In genomic region chr3:43423142-43423541, GRCh38 we compare ENCODE assay signal across 16 cellular contexts.
DNase-seq lines count a peak whose midpoint lies in the region; ATAC-seq and TF ChIP-seq lines count a peak whose summit lies in the region.
"Had no signal": no experiment of that assay in that cellular context is flagged by ENCODE, and none has a peak within 500 bp of the region (broad histone marks: within the 10 kb centered on the region; RNA-seq: fewer than 3 reads in every experiment).

No MANE protein-coding gene starts in this region.

- no peak overlapping the region for H3K27ac Mint-ChIP-seq in activated naive CD8-positive, alpha-beta T cell treated with anti-CD3 and anti-CD28 coated beads for 36 hours
- H3K27ac Mint-ChIP-seq: activated B cell treated with CpG ODN at 0.5 μM for 24 hours; natural killer cell treated with Interleukin-12 subunit alpha and Interleukin-12 subunit beta and Interleukin-15 and Interleukin-18, amount 100 ng/mL, for 72 hours had no signal

- no peak overlapping the region for H2AFZ ChIP-seq in fibroblast of lung (ENCODE audit: low read length)

- H3K36me3 Mint-ChIP-seq in activated naive CD8-positive, alpha-beta T cell treated with anti-CD3 and anti-CD28 coated beads for 36 hours = peaks cover 10% of the 10 kb centered on the region
- H3K36me3 Mint-ChIP-seq: natural killer cell treated with Interleukin-12 subunit alpha and Interleukin-12 subunit beta and Interleukin-15 and Interleukin-18, amount 100 ng/mL, for 72 hours had no signal

- no peak overlapping the region for H3K9ac ChIP-seq in fibroblast of lung (ENCODE audit: insufficient read depth, low read length)

- H3K4me1 Mint-ChIP-seq in activated naive CD8-positive, alpha-beta T cell treated with anti-CD3 and anti-CD28 coated beads for 36 hours = no peaks in the 10 kb centered on the region
- H3K4me1 Mint-ChIP-seq: activated B cell treated with CpG ODN at 0.5 μM for 24 hours; CD4-positive, CD25-positive, alpha-beta regulatory T cell had no signal

- no peak for ATAC-seq in HG03439 (IDR thresholded peaks at IDR 0.05; ENCODE audit: unreplicated experiment)
- ATAC-seq: natural killer cell treated with Interleukin-12 subunit alpha and Interleukin-12 subunit beta and Interleukin-15 and Interleukin-18, amount 100 ng/mL, for 72 hours had no signal

- no peak for TF ChIP-seq CTCF in fibroblast of lung (conservative IDR thresholded peaks at IDR 0.05 in 1 of 2, IDR thresholded peaks at IDR 0.05 in 1 of 2; ENCODE audit: low read depth in 1 of 2, low read length in 2 of 2)

- H3K9me3 Mint-ChIP-seq in activated naive CD8-positive, alpha-beta T cell treated with anti-CD3 and anti-CD28 coated beads for 36 hours = peaks cover 7% of the 10 kb centered on the region
- H3K9me3 Mint-ChIP-seq: activated B cell treated with CpG ODN at 0.5 μM for 24 hours; natural killer cell treated with Interleukin-12 subunit alpha and Interleukin-12 subunit beta and Interleukin-15 and Interleukin-18, amount 100 ng/mL, for 72 hours had no signal

- H3K27ac ChIP-seq in fibroblast of lung (ENCODE audit: insufficient read depth, low read length) = no peak overlapping the region
- H3K27ac ChIP-seq: cardiac muscle cell, spleen had no signal

- H3K79me2 ChIP-seq in fibroblast of lung (ENCODE audit: control insufficient read depth, insufficient read depth, low read length) = no peaks in the 10 kb centered on the region

- no peaks in the 10 kb centered on the region for H3K27me3 ChIP-seq in fibroblast of lung (ENCODE audit: control insufficient read depth, insufficient read depth, low read length)
- H3K27me3 ChIP-seq: cardiac muscle cell, spleen had no signal

- H3K4me3 ChIP-seq in fibroblast of lung (replicated peaks in 1 of 4; ENCODE audit: control extremely low read depth in 1 of 4, insufficient read depth in 1 of 4, low read depth in 3 of 4, low read length in 4 of 4) = no peak overlapping the region
- H3K4me3 ChIP-seq: cardiac muscle cell, spleen had no signal

- no peaks in the 10 kb centered on the region for H3K9me3 ChIP-seq in fibroblast of lung (ENCODE audit: control insufficient read depth, insufficient read depth, low read depth, low read length)

- no peak overlapping the region for H3K4me2 ChIP-seq in fibroblast of lung (ENCODE audit: extremely low read depth, insufficient read depth, low read length)

- DNase-seq in EH (ENCODE audit: low read depth) (peak; percentile 12), NCI-H774 (lab: John Stamatoyannopoulos, UW) (peak; percentile 3), fibroblast of lung (ENCODE audit: low read depth in 2 of 2) (peak; percentile 76 to 81), renal cortical epithelial cell (ENCODE audit: low read depth) (peak; percentile 66), HUDEP-2 (lab: John Stamatoyannopoulos, UW; ENCODE audit: unreplicated experiment in 76 of 76) (no peak), NCI-H2196 treated with DMSO at 0.1 percent for 48 hours (lab: John Stamatoyannopoulos, UW; ENCODE audit: unreplicated experiment) (no peak)
- no peak for DNase-seq in activated naive CD8-positive, alpha-beta T cell treated with anti-CD3 and anti-CD28 coated beads for 36 hours
- DNase-seq: activated B cell treated with CpG ODN at 0.5 μM for 24 hours; activated T-cell treated with anti-CD3 and anti-CD28 coated beads, Interleukin-2, amount 50 U/mL, for 48 hours; CD4-positive, CD25-positive, alpha-beta regulatory T cell; MM.1S; NCI-H510A; spleen had no signal

- H3K36me3 ChIP-seq in fibroblast of lung (ENCODE audit: control insufficient read depth, insufficient read depth, low read length) = no peaks in the 10 kb centered on the region
- H3K36me3 ChIP-seq: cardiac muscle cell had no signal

- H3K4me1 ChIP-seq in fibroblast of lung (ENCODE audit: control insufficient read depth, extremely low read depth, insufficient read depth, low read length) = peaks cover 2% of the 10 kb centered on the region

- no peak overlapping the region for H3K4me3 Mint-ChIP-seq in activated naive CD8-positive, alpha-beta T cell treated with anti-CD3 and anti-CD28 coated beads for 36 hours
- H3K4me3 Mint-ChIP-seq: activated B cell treated with CpG ODN at 0.5 μM for 24 hours; CD4-positive, CD25-positive, alpha-beta regulatory T cell; natural killer cell treated with Interleukin-12 subunit alpha and Interleukin-12 subunit beta and Interleukin-15 and Interleukin-18, amount 100 ng/mL, for 72 hours had no signal

- H4K20me1 ChIP-seq in fibroblast of lung (ENCODE audit: control insufficient read depth, extremely low read depth, insufficient read depth, low read length) = no peaks in the 10 kb centered on the region

- no peaks in the 10 kb centered on the region for H3K27me3 Mint-ChIP-seq in activated naive CD8-positive, alpha-beta T cell treated with anti-CD3 and anti-CD28 coated beads for 36 hours
- H3K27me3 Mint-ChIP-seq: activated B cell treated with CpG ODN at 0.5 μM for 24 hours; CD4-positive, CD25-positive, alpha-beta regulatory T cell; natural killer cell treated with Interleukin-12 subunit alpha and Interleukin-12 subunit beta and Interleukin-15 and Interleukin-18, amount 100 ng/mL, for 72 hours had no signal

Comparison
In these comparisons a context has a peak if more than half of its experiments do, and no peak if none do; other contexts are left out.
1. DNase-seq: peak in EH (single experiment), NCI-H774 (single experiment), fibroblast of lung (2 of 2) and renal cortical epithelial cell (single experiment); none in HUDEP-2 (0 of 76), NCI-H2196 treated with DMSO at 0.1 percent for 48 hours (single experiment) and activated naive CD8-positive, alpha-beta T cell treated with anti-CD3 and anti-CD28 coated beads for 36 hours (single experiment).